15 cellular contexts compared by ENCODE assay signal in genomic region chr12:52990206-52990605, GRCh38.
"Had no signal": no experiment of that assay in that cellular context is flagged by ENCODE, and none has a peak within 500 bp of the region (broad histone marks: within the 10 kb centered on the region; RNA-seq: fewer than 3 reads in every experiment).

No MANE protein-coding gene starts in this region.

- H3K27ac ChIP-seq: foreskin keratinocyte had no signal

- H3K9me3 Mint-ChIP-seq: activated B cell treated with CpG ODN at 0.5 μM for 24 hours; activated naive CD4-positive, alpha-beta T cell treated with anti-CD3 and anti-CD28 coated beads, Interleukin-2, amount 50 U/mL, for 24 hours; brain; naive thymus-derived CD4-positive, alpha-beta T cell had no signal

- H3K36me3 Mint-ChIP-seq: activated naive CD4-positive, alpha-beta T cell treated with anti-CD3 and anti-CD28 coated beads, Interleukin-2, amount 50 U/mL, for 24 hours; brain; naive thymus-derived CD4-positive, alpha-beta T cell had no signal

- H3K4me3 Mint-ChIP-seq: activated B cell treated with CpG ODN at 0.5 μM for 24 hours; activated naive CD4-positive, alpha-beta T cell treated with anti-CD3 and anti-CD28 coated beads, Interleukin-2, amount 50 U/mL, for 24 hours; brain; naive thymus-derived CD4-positive, alpha-beta T cell had no signal

- H3K36me3 ChIP-seq: stomach had no signal

- H3K27ac Mint-ChIP-seq: activated B cell treated with CpG ODN at 0.5 μM for 24 hours; activated naive CD4-positive, alpha-beta T cell treated with anti-CD3 and anti-CD28 coated beads, Interleukin-2, amount 50 U/mL, for 24 hours; brain had no signal

- ATAC-seq: foreskin keratinocyte; left colon; naive thymus-derived CD4-positive, alpha-beta T cell; right cardiac atrium had no signal

- DNase-seq: activated B cell treated with CpG ODN at 0.5 μM for 24 hours; activated CD4-positive, alpha-beta T cell treated with anti-CD3 and anti-CD28 coated beads, Interleukin-2, amount 50 U/mL, for 1 hour; activated T-cell treated with anti-CD3 and anti-CD28 coated beads, Interleukin-2, amount 50 U/mL, for 1 hour; amniotic stem cell; cerebellar nuclear complex; foreskin keratinocyte; left colon; naive thymus-derived CD4-positive, alpha-beta T cell; right cardiac atrium; small intestine; stomach had no signal

- H3K4me3 ChIP-seq: lung, stomach had no signal

- H3K27me3 ChIP-seq: foreskin keratinocyte, stomach had no signal

- H3K9me3 ChIP-seq: stomach had no signal

- H3K4me1 Mint-ChIP-seq: activated B cell treated with CpG ODN at 0.5 μM for 24 hours; activated naive CD4-positive, alpha-beta T cell treated with anti-CD3 and anti-CD28 coated beads, Interleukin-2, amount 50 U/mL, for 24 hours; brain; naive thymus-derived CD4-positive, alpha-beta T cell had no signal

- H3K27me3 Mint-ChIP-seq: activated naive CD4-positive, alpha-beta T cell treated with anti-CD3 and anti-CD28 coated beads, Interleukin-2, amount 50 U/mL, for 24 hours; naive thymus-derived CD4-positive, alpha-beta T cell; progenitor cell of endocrine pancreas had no signal
